ENCODE assay signal across 16 cellular contexts in the genomic region with DNA sequence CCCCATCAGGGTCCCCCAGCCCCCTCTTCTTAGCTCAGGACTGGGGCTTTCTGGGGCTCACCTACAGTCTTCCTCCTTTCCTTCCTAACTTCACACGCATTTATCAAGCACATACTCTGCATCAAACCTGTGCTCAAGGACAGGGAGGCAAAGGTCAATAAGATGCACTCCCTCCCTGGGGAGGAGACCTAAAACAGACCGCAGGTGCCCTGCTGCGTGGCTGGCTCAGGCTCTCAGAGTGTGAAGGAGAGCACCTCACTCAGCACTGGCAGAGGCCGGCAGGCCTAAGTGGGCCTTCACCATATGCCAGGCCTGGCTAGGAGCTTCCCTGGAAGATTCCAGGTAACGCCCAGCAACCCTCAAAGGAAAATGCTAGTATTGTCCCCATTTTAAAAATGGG. TPM values are rescaled to one million over a fixed set of nuclear protein-coding genes. Genes with fewer than 3 reads are reported as not detected.
DNase-seq lines count a peak whose midpoint lies in the region; ATAC-seq and TF ChIP-seq lines count a peak whose summit lies in the region.
"Had no signal": no experiment of that assay in that cellular context is flagged by ENCODE, and none has a peak within 500 bp of the region (broad histone marks: within the 10 kb centered on the region; RNA-seq: fewer than 3 reads in every experiment).

No MANE protein-coding gene starts in this region.

- no peaks in the 10 kb centered on the region for H3K27me3 Mint-ChIP-seq in activated naive CD8-positive, alpha-beta T cell treated with anti-CD3 and anti-CD28 coated beads, Interleukin-2, amount 10 ng/mL, durations not matched to agents 7 days and 5 days
- H3K27me3 Mint-ChIP-seq in activated naive CD8-positive, alpha-beta T cell treated with anti-CD3 and anti-CD28 coated beads for 36 hours: no peaks in the 10 kb centered on the region

- intact Hi-C loops in mucosa of descending colon (cut with DNase I, micrococcal nuclease): loop anchor here in 1 of 2 donors (10.0 kb wide), 1 partner anchor 106 kb away; no protein-coding TSS in a partner anchor

- H3K36me3 Mint-ChIP-seq in activated naive CD8-positive, alpha-beta T cell treated with anti-CD3 and anti-CD28 coated beads, Interleukin-2, amount 10 ng/mL, durations not matched to agents 7 days and 5 days: peaks cover 34% of the 10 kb centered on the region
- peaks cover 10% of the 10 kb centered on the region for H3K36me3 Mint-ChIP-seq in activated naive CD8-positive, alpha-beta T cell treated with anti-CD3 and anti-CD28 coated beads for 36 hours

- H3K4me3 ChIP-seq in mucosa of descending colon: no peak overlapping the region
- H3K4me3 ChIP-seq: MG63 had no signal

- H3K4me1 Mint-ChIP-seq in activated naive CD8-positive, alpha-beta T cell treated with anti-CD3 and anti-CD28 coated beads, Interleukin-2, amount 10 ng/mL, durations not matched to agents 7 days and 5 days: peaks cover 31% of the 10 kb centered on the region
- peaks cover 26% of the 10 kb centered on the region for H3K4me1 Mint-ChIP-seq in activated naive CD8-positive, alpha-beta T cell treated with anti-CD3 and anti-CD28 coated beads for 36 hours

- POLR2A ChIA-PET in activated naive CD8-positive, alpha-beta T cell treated with anti-CD3 and anti-CD28 coated beads, Interleukin-2, amount 10 ng/mL, durations not matched to agents 7 days and 5 days (lab: Charles Lee): interaction anchor here (1.0 kb wide), 1 partner anchor 85 kb away, joined by 3 read pairs; no protein-coding TSS in a partner anchor

- no peaks in the 10 kb centered on the region for H3K9me3 ChIP-seq in mucosa of descending colon
- H3K9me3 ChIP-seq: MG63 had no signal

- H3K4me1 ChIP-seq in mucosa of descending colon (ENCODE audit: low read depth): peaks cover 5% of the 10 kb centered on the region

- no peak overlapping the region for H3K4me3 Mint-ChIP-seq in activated naive CD8-positive, alpha-beta T cell treated with anti-CD3 and anti-CD28 coated beads, Interleukin-2, amount 10 ng/mL, durations not matched to agents 7 days and 5 days
- H3K4me3 Mint-ChIP-seq in activated naive CD8-positive, alpha-beta T cell treated with anti-CD3 and anti-CD28 coated beads for 36 hours: no peak overlapping the region

- peak overlapping the region; percentile 42 for H3K27ac Mint-ChIP-seq in activated naive CD8-positive, alpha-beta T cell treated with anti-CD3 and anti-CD28 coated beads, Interleukin-2, amount 10 ng/mL, durations not matched to agents 7 days and 5 days
- H3K27ac Mint-ChIP-seq in activated naive CD8-positive, alpha-beta T cell treated with anti-CD3 and anti-CD28 coated beads for 36 hours: no peak overlapping the region

- no peak for DNase-seq in activated naive CD8-positive, alpha-beta T cell treated with anti-CD3 and anti-CD28 coated beads, Interleukin-2, amount 10 ng/mL, durations not matched to agents 7 days and 5 days
- no peak for DNase-seq in activated naive CD8-positive, alpha-beta T cell treated with anti-CD3 and anti-CD28 coated beads for 36 hours
- DNase-seq in cerebellar cortex (ENCODE audit: low spot score): peak; percentile 36
- peak in 1 of 3 donors; percentile 52 for DNase-seq in mucosa of descending colon
- no peak for DNase-seq in NCI-H1417 (lab: John Stamatoyannopoulos, UW)
- DNase-seq: GF-D8, Karpas-422, MG63, NCI-H1092 treated with DMSO at 0.1 percent for 48 hours, NCI-H1694, NCI-H345, SHP77 treated with DMSO at 0.1 percent for 48 hours had no signal

- H3K9me3 Mint-ChIP-seq in activated naive CD8-positive, alpha-beta T cell treated with anti-CD3 and anti-CD28 coated beads, Interleukin-2, amount 10 ng/mL, durations not matched to agents 7 days and 5 days: no peaks in the 10 kb centered on the region
- H3K9me3 Mint-ChIP-seq in activated naive CD8-positive, alpha-beta T cell treated with anti-CD3 and anti-CD28 coated beads for 36 hours: peaks cover 1% of the 10 kb centered on the region

- no peaks in the 10 kb centered on the region for H3K36me3 ChIP-seq in mucosa of descending colon (ENCODE audit: low read depth)
- H3K36me3 ChIP-seq: MG63 had no signal

- no peak for ATAC-seq in activated naive CD8-positive, alpha-beta T cell treated with anti-CD3 and anti-CD28 coated beads, Interleukin-2, amount 10 ng/mL, durations not matched to agents 7 days and 5 days (ENCODE audit: low read depth)
- ATAC-seq in mucosa of descending colon (peak; percentile 77), GM21619 (IDR thresholded peaks at IDR 0.05; ENCODE audit: unreplicated experiment) (no peak), HG03354 (IDR thresholded peaks at IDR 0.05; ENCODE audit: poor library complexity, severe bottlenecking, unreplicated experiment) (no peak), GM21381 (IDR thresholded peaks at IDR 0.05; ENCODE audit: unreplicated experiment) (no peak)

- TF ChIP-seq CTCF in mucosa of descending colon (IDR thresholded peaks at IDR 0.05): no peak

RNA-seq across cellular contexts. Expression of gene LIPC, which starts 16.5 kb away (rescaled TPM):
- total RNA-seq in activated naive CD8-positive, alpha-beta T cell treated with anti-CD3 and anti-CD28 coated beads, Interleukin-2, amount 10 ng/mL, durations not matched to agents 7 days and 5 days: 1 to 10 TPM; 7.4 to 9.0 TPM
- 1 to 10 TPM; 1.5 to 1.8 TPM for total RNA-seq in activated naive CD8-positive, alpha-beta T cell treated with anti-CD3 and anti-CD28 coated beads for 36 hours
- total RNA-seq in mucosa of descending colon: 1 to 10 TPM; 2.3 to 9.3 (median 3.4) TPM
- total RNA-seq: H1 had no signal
